Comparison of ENCODE assay signal across 30 cellular contexts in genomic region chrX:69379412-69379811, GRCh38.
"Had no signal": no experiment of that assay in that cellular context is flagged by ENCODE, and none has a peak within 500 bp of the region (broad histone marks: within the 10 kb centered on the region; RNA-seq: fewer than 3 reads in every experiment).

No MANE protein-coding gene starts in this region.

- DNase-seq: naive B cell; naive thymus-derived CD8-positive, alpha-beta T cell; nephron progenitor cell; nucleus accumbens; ovary; posterior cingulate gyrus; psoas muscle; right cardiac atrium; right lobe of liver; sigmoid colon; small intestine; stimulated activated CD4-positive, alpha-beta T cell treated with anti-CD3 and anti-CD28 coated beads, Interleukin-15, amount 100 ng/mL, for 24 hours; stimulated activated CD4-positive, alpha-beta T cell treated with anti-CD3 and anti-CD28 coated beads, Interleukin-2, amount 100 ng/mL, for 24 hours; stimulated activated CD4-positive, alpha-beta T cell treated with anti-CD3 and anti-CD28 coated beads, Interleukin-2, amount 100 ng/mL, for 48 hours; stimulated activated CD4-positive, alpha-beta T cell treated with anti-CD3 and anti-CD28 coated beads, Interleukin-4, amount 100 ng/mL, for 24 hours; stimulated activated naive B cell treated with anti-CD40 and anti-IgM and Interleukin-4, amounts not matched to agents 10 μg/mL and 1 μg/mL and 100 μg/mL, for 72 hours; stimulated activated naive CD4-positive, alpha-beta T cell treated with Interleukin-2 at 50 U/mL for 16 hours; stomach; thyroid gland; trophoblast cell; upper lobe of left lung had no signal

- H3K9me3 ChIP-seq: neutrophil, ovary, right lobe of liver, sigmoid colon, thoracic aorta, thyroid gland had no signal

- H3K4me3 Mint-ChIP-seq: naive B cell; naive thymus-derived CD8-positive, alpha-beta T cell; natural killer cell treated with Interleukin-12 subunit alpha and Interleukin-12 subunit beta and Interleukin-15 and Interleukin-18, amount 100 ng/mL, for 72 hours; nephron progenitor cell; neural progenitor cell; stimulated activated effector memory CD8-positive, alpha-beta T cell treated with anti-CD3 and anti-CD28 coated beads, Interleukin-12 subunit alpha, Interleukin-12 subunit beta, amount 100 ng/mL, for 72 hours; stimulated activated naive B cell treated with anti-CD40 and anti-IgM and Interleukin-4, amounts not matched to agents 10 μg/mL and 1 μg/mL and 100 μg/mL, for 72 hours; stimulated activated naive CD8-positive, alpha-beta T cell treated with anti-CD3 and anti-CD28 coated beads, Interleukin-15, Interleukin-2, amounts not matched to agents 100 ng/mL and 50 ng/mL, for 24 hours had no signal

- H3K36me3 Mint-ChIP-seq: neural progenitor cell; stimulated activated effector memory CD8-positive, alpha-beta T cell treated with anti-CD3 and anti-CD28 coated beads, Interleukin-12 subunit alpha, Interleukin-12 subunit beta, amount 100 ng/mL, for 72 hours; stimulated activated naive B cell treated with anti-CD40 and anti-IgM and Interleukin-4, amounts not matched to agents 10 μg/mL and 1 μg/mL and 100 μg/mL, for 72 hours had no signal

- H3K4me1 Mint-ChIP-seq: naive B cell; naive thymus-derived CD8-positive, alpha-beta T cell; nephron progenitor cell; neural progenitor cell; stimulated activated effector memory CD8-positive, alpha-beta T cell treated with anti-CD3 and anti-CD28 coated beads, Interleukin-12 subunit alpha, Interleukin-12 subunit beta, amount 100 ng/mL, for 72 hours; stimulated activated naive B cell treated with anti-CD40 and anti-IgM and Interleukin-4, amounts not matched to agents 10 μg/mL and 1 μg/mL and 100 μg/mL, for 72 hours had no signal

- H3K36me3 ChIP-seq: neural progenitor cell, neutrophil, ovary, right lobe of liver, sigmoid colon, stomach, thoracic aorta, thyroid gland, tibial nerve, upper lobe of left lung had no signal

- H3K27ac Mint-ChIP-seq: naive thymus-derived CD8-positive, alpha-beta T cell; natural killer cell treated with Interleukin-12 subunit alpha and Interleukin-12 subunit beta and Interleukin-15 and Interleukin-18, amount 100 ng/mL, for 72 hours; nephron progenitor cell; neural progenitor cell; progenitor cell of endocrine pancreas; stimulated activated effector memory CD8-positive, alpha-beta T cell treated with anti-CD3 and anti-CD28 coated beads, Interleukin-12 subunit alpha, Interleukin-12 subunit beta, amount 100 ng/mL, for 72 hours; stimulated activated naive B cell treated with anti-CD40 and anti-IgM and Interleukin-4, amounts not matched to agents 10 μg/mL and 1 μg/mL and 100 μg/mL, for 72 hours; stimulated activated naive CD8-positive, alpha-beta T cell treated with anti-CD3 and anti-CD28 coated beads, Interleukin-15, Interleukin-2, amounts not matched to agents 100 ng/mL and 50 ng/mL, for 24 hours had no signal

- H3K27ac ChIP-seq: neural progenitor cell, neutrophil, ovary, parathyroid adenoma, psoas muscle, right lobe of liver, sigmoid colon, stomach, thoracic aorta, thyroid gland, tibial nerve, upper lobe of left lung had no signal

- H3K27me3 ChIP-seq: neutrophil, ovary, right lobe of liver, thyroid gland, tibial nerve, upper lobe of left lung had no signal

- H3K4me3 ChIP-seq: neural progenitor cell, ovary, psoas muscle, right lobe of liver, sigmoid colon, stomach, thoracic aorta, thyroid gland, tibial nerve, upper lobe of left lung had no signal

- H3K4me1 ChIP-seq: parathyroid adenoma, psoas muscle, right lobe of liver, sigmoid colon, stomach, thyroid gland, tibial nerve, upper lobe of left lung had no signal
